Comparison of ENCODE assay signal across 8 cellular contexts in the genomic region with DNA sequence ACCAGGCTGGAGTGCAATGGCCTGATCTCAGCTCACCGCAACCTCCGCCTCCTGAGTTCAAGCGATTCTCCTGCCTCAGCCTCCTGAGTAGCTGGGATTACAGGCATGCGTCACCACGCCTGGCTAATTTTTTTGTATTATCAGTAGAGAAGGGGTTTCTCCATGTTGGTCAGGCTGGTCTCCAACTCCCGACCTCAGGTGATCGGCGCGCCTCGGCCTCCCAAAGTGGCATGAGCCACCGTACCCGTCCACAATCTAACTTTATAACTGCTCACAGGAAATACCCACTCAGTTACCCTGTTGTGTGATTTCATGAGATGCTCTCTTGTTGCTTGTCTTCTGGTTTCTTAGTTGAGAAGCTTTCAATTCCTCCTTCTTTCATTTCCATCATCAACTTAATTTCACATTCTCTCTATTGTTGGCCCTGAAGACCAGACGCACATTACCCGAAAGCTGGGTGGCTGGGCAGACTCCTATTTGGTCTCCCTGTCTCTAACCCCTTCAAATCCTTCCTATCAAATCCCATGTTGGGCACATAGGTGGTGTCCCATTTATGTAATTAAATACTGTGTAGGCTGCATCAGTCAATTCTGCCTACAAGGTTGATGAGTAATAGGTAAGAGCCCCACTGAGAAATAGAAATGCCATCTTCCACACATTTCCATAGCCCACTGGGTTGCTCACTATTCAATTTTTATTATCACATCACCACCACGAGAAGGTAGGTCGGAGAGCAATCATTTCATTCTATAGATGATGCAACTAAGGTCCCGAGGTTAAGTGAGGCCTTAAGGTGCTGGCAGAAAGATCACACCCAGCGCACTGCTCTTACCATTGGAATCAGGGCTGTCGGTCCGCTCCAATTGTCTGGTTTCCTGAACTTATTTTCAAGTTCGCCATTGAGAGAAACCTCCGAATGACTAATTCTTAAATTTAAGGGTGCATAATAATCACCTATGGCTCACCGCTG. TPM values are rescaled to one million over a fixed set of nuclear protein-coding genes. Genes with fewer than 3 reads are reported as not detected.
DNase-seq lines count a peak whose midpoint lies in the region; ATAC-seq, FAIRE-seq and TF ChIP-seq lines count a peak whose summit lies in the region.

No MANE protein-coding gene starts in this region.

- H3K9ac ChIP-seq in mucosa of rectum (ENCODE audit: low read depth in 1 of 2, low read length in 2 of 2) = peak overlapping the region; percentile 82 to 88

- peak overlapping the region; percentile 95 for H3K4me2 ChIP-seq in OCI-LY7 (ENCODE audit: low read length)

- peak overlapping the region; percentile 47 for H3K27ac ChIP-seq in OCI-LY7 (ENCODE audit: low read depth, low read length, poor library complexity, severe bottlenecking)
- H3K27ac ChIP-seq in caudate nucleus (ENCODE audit: low read depth, low read length) = peak overlapping the region; percentile 77
- H3K27ac ChIP-seq in mucosa of rectum (ENCODE audit: low read depth in 2 of 2, low read length in 2 of 2) = peak overlapping the region; percentile 76 to 84
- H3K27ac ChIP-seq in uterus = peak overlapping the region; percentile 77 to 89

- no peak for FAIRE-seq in GM12891 (lab: Jason Lieb, UNC)

- TSS peak; percentile 81 for BruUV-seq in OCI-LY7 (replicated peaks; lab: Mats Ljungman, UMichigan)

- peaks cover 56% of the 10 kb centered on the region for H3K79me2 ChIP-seq in OCI-LY7 (ENCODE audit: insufficient read depth, low read depth, low read length)

- POLR2A ChIA-PET in OCI-LY7 (lab: Charles Lee) = interaction anchor here (0.6 to 1.8 kb wide), 7 partner anchors 11 to 1493 kb away, joined by 3 to 13 read pairs (median 6); partner anchors contain the start of gene SFR1

- no peak for DNase-seq in GM12891 (ENCODE audit: insufficient read length, low spot score)
- DNase-seq in OCI-LY7 (ENCODE audit: low spot score) = peak; percentile 4
- peak in 5 of 61 donors; percentile 36 to 70 (median 54) for DNase-seq in caudate nucleus (lab: John Stamatoyannopoulos, UW)
- no peak for DNase-seq in uterus
- DNase-seq in NCI-H1930 (lab: John Stamatoyannopoulos, UW) = no peak

- peaks cover 16% of the 10 kb centered on the region for H3K4me1 ChIP-seq in OCI-LY7 (ENCODE audit: insufficient read depth, low read length, poor library complexity, severe bottlenecking)
- H3K4me1 ChIP-seq in mucosa of rectum (ENCODE audit: control insufficient read depth in 2 of 2, insufficient read depth in 2 of 2, low read length in 2 of 2) = peaks cover 7 to 10% of the 10 kb centered on the region in 2 donors
- H3K4me1 ChIP-seq in uterus = no peaks in the 10 kb centered on the region

- no peaks in the 10 kb centered on the region for H3K9me2 ChIP-seq in OCI-LY7 (ENCODE audit: insufficient read depth, low read length)

- H3K27me3 ChIP-seq in mucosa of rectum (ENCODE audit: control insufficient read depth in 2 of 2, insufficient read depth in 2 of 2, low read length in 2 of 2) = no peaks in the 10 kb centered on the region
- H3K27me3 ChIP-seq in uterus = no peaks in the 10 kb centered on the region

- TF ChIP-seq POLR2A in GM12891 (IDR thresholded peaks at IDR 0.05; ENCODE audit: low read depth, low read length) (no peak), uterus (IDR thresholded peaks at IDR 0.05) (no peak)

- no peaks in the 10 kb centered on the region for H3K9me3 ChIP-seq in OCI-LY7 (ENCODE audit: low read length)
- no peaks in the 10 kb centered on the region for H3K9me3 ChIP-seq in mucosa of rectum (ENCODE audit: control insufficient read depth in 2 of 2, low read length in 2 of 2)
- H3K9me3 ChIP-seq in uterus = no peaks in the 10 kb centered on the region

- intact Hi-C loops in OCI-LY7 (cut with micrococcal nuclease; ENCODE audit: unreplicated experiment) = loop anchor here (2.0 to 5.0 kb wide), 3 partner anchors 71 to 301 kb away; partner anchors contain the start of genes ITPRIP, SFR1 and SLK
- intact Hi-C loops in uterus (cut with DNase I; ENCODE audit: low total_unique reads) = no loop called here

- ATAC-seq in HG02571 (IDR thresholded peaks at IDR 0.05; ENCODE audit: unreplicated experiment) (no peak), GM21360 (IDR thresholded peaks at IDR 0.05; ENCODE audit: unreplicated experiment) (no peak)

- peaks cover 41% of the 10 kb centered on the region for H3K36me3 ChIP-seq in OCI-LY7 (ENCODE audit: insufficient read depth, low read length)
- peaks cover 12 to 21% of the 10 kb centered on the region in 2 donors for H3K36me3 ChIP-seq in mucosa of rectum (ENCODE audit: control insufficient read depth in 2 of 2, insufficient read depth in 2 of 2, low read length in 2 of 2)
- no peaks in the 10 kb centered on the region for H3K36me3 ChIP-seq in uterus

- CTCF ChIA-PET in OCI-LY7 (lab: Charles Lee; ENCODE audit: unreplicated experiment) = interaction anchor here (0.6 to 1.6 kb wide), 2 partner anchors 24 to 1092 kb away, joined by 3 to 6 read pairs; no protein-coding TSS in a partner anchor

- H3K4me3 ChIP-seq in OCI-LY7 (ENCODE audit: low read depth, low read length, poor library complexity, severe bottlenecking) (peak overlapping the region; percentile 88), mucosa of rectum (ENCODE audit: low read length in 2 of 2) (peak overlapping the region; percentile 87 to 95), uterus (peak overlapping the region; percentile 70 to 75)

- H2AFZ ChIP-seq in OCI-LY7 (ENCODE audit: low read length) = peak overlapping the region; percentile 43; the same call in 1 of the 2 replicates

- TF ChIP-seq CTCF in OCI-LY7 (conservative IDR thresholded peaks at IDR 0.05; ENCODE audit: low read length) (no peak), uterus (IDR thresholded peaks at IDR 0.05) (no peak)

- H4K20me1 ChIP-seq in OCI-LY7 (ENCODE audit: insufficient read depth, low read length) = peaks cover 29% of the 10 kb centered on the region; the same call in 1 of the 2 replicates

TF ChIP-seq in GM12891, 5 proteins besides CTCF, POLR2A, EP300 and RAD21:
- TF ChIP-seq POU2F2 (IDR thresholded peaks at IDR 0.05; ENCODE audit: low read depth, low read length) (no peak), SPI1 (IDR thresholded peaks at IDR 0.05; ENCODE audit: low read depth, low read length) (peak; percentile 40; the same call in 1 of the 2 replicates)

RNA-seq across cellular contexts. Expression of gene GSTO2, which starts 1.0 kb away (rescaled TPM):
- polyA plus RNA-seq in GM12891 (2012; ENCODE audit: low read depth, missing spikeins) = 0.73 TPM
- 1.6 and 8.2 TPM in 2 replicates for total RNA-seq in OCI-LY7 (2014; rRNA removed; shearing (Covaris generic))
- total RNA-seq in OCI-LY7 (2022) (1.6 and 2.2 TPM in 2 replicates), uterus (10 to 100 TPM in 1 of 4 donors, 1 to 10 TPM in 1, under 1 TPM in 1, not detected in 1; under 0.01 to 10.6 (median 5.6) TPM)

RNA-seq across cellular contexts. Expression of gene GSTO1, which starts 13.3 kb away (rescaled TPM):
- 133 TPM for polyA plus RNA-seq in GM12891 (2012; ENCODE audit: low read depth, missing spikeins)
- total RNA-seq in OCI-LY7 (2014; rRNA removed; shearing (Covaris generic)) = 21.4 and 27.4 TPM in 2 replicates
- total RNA-seq in OCI-LY7 (2022) = 1.7 and 2.6 TPM in 2 replicates
- 100 to 1,000 TPM in 2 of 4 donors, 10 to 100 TPM in 2; 54.7 to 131 (median 102) TPM for total RNA-seq in uterus

RNA-seq across cellular contexts. Expression of gene CFAP43, which starts 35.8 kb away (rescaled TPM):
- 0.05 TPM for polyA plus RNA-seq in GM12891 (2012; ENCODE audit: low read depth, missing spikeins)
- total RNA-seq in OCI-LY7 (2014; rRNA removed; shearing (Covaris generic)) = not detected in 2 replicates
- total RNA-seq in OCI-LY7 (2022) = not detected in 2 replicates
- total RNA-seq in uterus = 10 to 100 TPM in 1 of 4 donors, 1 to 10 TPM in 3; 3.1 to 23.8 (median 3.8) TPM
